Comparison of ENCODE assay signal across 17 cellular contexts in the genomic region with DNA sequence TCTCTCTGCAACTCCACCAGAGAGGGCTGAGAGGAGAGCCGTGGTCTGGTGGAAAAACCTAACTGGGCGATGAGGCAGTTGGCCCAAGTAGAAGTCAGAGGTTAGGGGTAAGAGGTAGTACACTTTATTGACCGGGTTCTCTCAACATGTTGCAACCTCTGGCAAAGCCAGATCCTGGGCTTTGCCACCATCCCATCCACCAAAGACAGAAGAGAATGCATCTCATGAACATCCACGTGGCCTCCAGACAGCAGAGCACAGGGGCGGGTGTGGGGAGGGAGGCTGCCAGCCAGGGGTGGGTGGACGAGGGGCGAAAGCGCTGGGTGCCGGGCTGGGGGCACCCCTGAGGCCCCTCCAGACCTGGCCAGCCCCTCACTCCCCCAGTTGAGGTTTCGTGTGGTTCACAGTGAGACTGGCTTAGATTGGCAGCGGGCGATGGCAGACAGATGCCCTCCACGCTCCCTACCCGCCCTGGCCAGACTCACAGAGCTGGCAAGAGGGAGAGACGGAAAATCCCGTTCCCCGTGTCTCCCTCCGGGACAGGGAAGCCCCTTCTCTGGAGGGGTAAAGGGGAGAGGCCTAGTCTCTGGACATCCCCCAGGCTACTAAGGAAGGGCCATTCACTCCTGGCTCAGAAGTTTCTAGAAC. TPM values are rescaled to one million over a fixed set of nuclear protein-coding genes. Genes with fewer than 3 reads are reported as not detected.
DNase-seq lines count a peak whose midpoint lies in the region; ATAC-seq, FAIRE-seq and TF ChIP-seq lines count a peak whose summit lies in the region.
"Had no signal": no experiment of that assay in that cellular context is flagged by ENCODE, and none has a peak within 500 bp of the region (broad histone marks: within the 10 kb centered on the region; RNA-seq: fewer than 3 reads in every experiment).

No MANE protein-coding gene starts in this region.

- H3K27ac ChIP-seq in Panc1 (ENCODE audit: low read length): 0 out of 2 replicates have a peak overlapping the region, but pooled peaks have one; percentile 20
- H3K27ac ChIP-seq in kidney (ENCODE audit: low read depth in 2 of 2, low read length in 2 of 2): no peak overlapping the region
- no peak overlapping the region for H3K27ac ChIP-seq in osteoblast (ENCODE audit: low read depth, low read length)
- H3K27ac ChIP-seq: SJSA1 had no signal

- peaks cover 5% of the 10 kb centered on the region for H3K36me3 Mint-ChIP-seq in effector memory CD8-positive, alpha-beta T cell (ENCODE audit: insufficient read depth)

- no peak overlapping the region for H3K4me3 Mint-ChIP-seq in effector memory CD8-positive, alpha-beta T cell

- CTCF ChIA-PET in Panc1 (lab: Charles Lee): no interaction called here

- TF ChIP-seq CTCF in Panc1 (IDR thresholded peaks at IDR 0.05) (no peak), kidney (IDR thresholded peaks at IDR 0.05; ENCODE audit: borderline replicate concordance, extremely low read depth, insufficient read depth) (no peak), osteoblast (IDR thresholded peaks at IDR 0.05; ENCODE audit: extremely low read depth, low read depth, low read length) (no peak)

- H4K20me1 ChIP-seq in osteoblast (ENCODE audit: insufficient read depth, low read length): no peaks in the 10 kb centered on the region

- no peak overlapping the region for H3K4me2 ChIP-seq in osteoblast (ENCODE audit: insufficient read depth, low read length)

- no peak overlapping the region for H2AFZ ChIP-seq in osteoblast (ENCODE audit: low read length)

- DNase-seq in D341Med (ENCODE audit: low spot score) (peak; percentile 32), Panc1 (ENCODE audit: low read depth, low spot score) (no peak), kidney (peak; percentile 75), osteoblast (ENCODE audit: insufficient read length, low spot score, missing footprints) (peak; percentile 34)
- no peak for DNase-seq in effector memory CD8-positive, alpha-beta T cell
- DNase-seq: Caco-2, DMS153, GDM1, NCI-H1417 treated with DMSO at 0.1 percent for 48 hours, NCI-H187 treated with DMSO at 0.1 percent for 48 hours, NCI-H2227 treated with DMSO at 0.1 percent for 48 hours, NCI-H510A treated with DMSO at 0.1 percent for 48 hours, NCI-H774, PC-3 had no signal

- no peaks in the 10 kb centered on the region for H3K27me3 Mint-ChIP-seq in effector memory CD8-positive, alpha-beta T cell

- no peaks in the 10 kb centered on the region for H3K79me2 ChIP-seq in osteoblast (ENCODE audit: insufficient read depth, low read length)

- no peak overlapping the region for H3K9ac ChIP-seq in kidney (ENCODE audit: low read length in 2 of 2)

- no peak for FAIRE-seq in kidney (lab: Jason Lieb, UNC)

- no peak overlapping the region for H3K4me3 ChIP-seq in Panc1 (ENCODE audit: low read depth in 2 of 2, low read length in 2 of 2)
- H3K4me3 ChIP-seq in kidney (ENCODE audit: low read length in 2 of 2): no peak overlapping the region
- H3K4me3 ChIP-seq in osteoblast (ENCODE audit: insufficient read depth, low read length): no peak overlapping the region
- H3K4me3 ChIP-seq: SJSA1 had no signal

- peaks cover 0 to 1% of the 10 kb centered on the region in 2 donors for H3K4me1 Mint-ChIP-seq in effector memory CD8-positive, alpha-beta T cell (ENCODE audit: low read depth in 2 of 2)

- H3K36me3 ChIP-seq in Panc1 (ENCODE audit: control insufficient read depth, insufficient read depth, low read length): no peaks in the 10 kb centered on the region
- H3K36me3 ChIP-seq in kidney (ENCODE audit: control insufficient read depth in 1 of 2, insufficient read depth in 2 of 2, low read length in 2 of 2): no peaks in the 10 kb centered on the region
- peaks cover 8% of the 10 kb centered on the region for H3K36me3 ChIP-seq in osteoblast (ENCODE audit: insufficient read depth, low read length)
- H3K36me3 ChIP-seq: SJSA1 had no signal

- H3K4me1 ChIP-seq in Panc1 (ENCODE audit: control insufficient read depth, insufficient read depth, low read length) (no peaks in the 10 kb centered on the region), kidney (ENCODE audit: control insufficient read depth in 1 of 2, insufficient read depth in 1 of 2, low read depth in 1 of 2, low read length in 2 of 2) (no peaks in the 10 kb centered on the region), osteoblast (ENCODE audit: insufficient read depth, low read length) (no peaks in the 10 kb centered on the region)
- H3K4me1 ChIP-seq: Caco-2, SJSA1 had no signal

- BruUV-seq in Panc1 (replicated peaks; lab: Mats Ljungman, UMichigan): no TSS peak

- H3K9me3 ChIP-seq in Panc1 (ENCODE audit: control insufficient read depth, insufficient read depth, low read depth, low read length): no peaks in the 10 kb centered on the region
- no peaks in the 10 kb centered on the region for H3K9me3 ChIP-seq in kidney (ENCODE audit: control insufficient read depth in 1 of 2, low read length in 2 of 2)
- H3K9me3 ChIP-seq in osteoblast (ENCODE audit: low read depth, low read length): no peaks in the 10 kb centered on the region
- H3K9me3 ChIP-seq: Caco-2, SJSA1 had no signal

- in situ Hi-C loops in Panc1 (cut with HindIII; ENCODE audit: low pct_unique_long_range_greater_than_20kb, low sequenced_read_pairs): no loop called here

- H3K27me3 ChIP-seq in Panc1 (ENCODE audit: control insufficient read depth, insufficient read depth, low read length) (no peaks in the 10 kb centered on the region), osteoblast (ENCODE audit: insufficient read depth, low read length) (no peaks in the 10 kb centered on the region)
- H3K27me3 ChIP-seq: SJSA1 had no signal

- intact Hi-C loops in Panc1 (cut with micrococcal nuclease; ENCODE audit: unreplicated experiment) (no loop called here), kidney (cut with DNase I) (no loop called here)

- ATAC-seq in Panc1: no peak
- ATAC-seq in effector memory CD8-positive, alpha-beta T cell (replicated peaks): no peak
- ATAC-seq in HG03139 (IDR thresholded peaks at IDR 0.05; ENCODE audit: unreplicated experiment): no peak
- no peak for ATAC-seq in GM18867 (IDR thresholded peaks at IDR 0.05; ENCODE audit: unreplicated experiment)
- ATAC-seq: PC-3 had no signal

- peak overlapping the region in 1 of 2 donors; percentile 51 for H3K27ac Mint-ChIP-seq in effector memory CD8-positive, alpha-beta T cell

- H3K9me3 Mint-ChIP-seq in effector memory CD8-positive, alpha-beta T cell: no peaks in the 10 kb centered on the region

- POLR2A ChIA-PET in Panc1 (lab: Charles Lee): no interaction called here

RNA-seq across cellular contexts. Expression of a gene that starts 33.1 kb away (rescaled TPM):
- 76.7 TPM for total RNA-seq in Panc1 (2021; ENCODE audit: unreplicated experiment)
- 70.8 TPM for polyA plus RNA-seq in Panc1 (2012; ENCODE audit: insufficient read length)
- 47.8 TPM for total RNA-seq in kidney
- 21.4 TPM for polyA plus RNA-seq in kidney (ENCODE audit: insufficient read depth, low read depth, low replicate concordance)
- total RNA-seq in osteoblast: 19.2 and 20.6 TPM in 2 replicates

RNA-seq across cellular contexts. Expression of a gene that starts 37.2 kb away (rescaled TPM):
- total RNA-seq in Panc1 (2021; ENCODE audit: unreplicated experiment) (32.7 TPM), kidney (7.6 TPM), osteoblast (11.9 and 13.0 TPM in 2 replicates)
- 31.5 TPM for polyA plus RNA-seq in Panc1 (2012; ENCODE audit: insufficient read length)
- polyA plus RNA-seq in kidney (ENCODE audit: insufficient read depth, low read depth, low replicate concordance): 4.6 TPM

RNA-seq across cellular contexts. Expression of a gene that starts 46.0 kb away (rescaled TPM):
- total RNA-seq in Panc1 (2021; ENCODE audit: unreplicated experiment) (32.0 TPM), kidney (22.9 TPM), osteoblast (6.5 and 8.3 TPM in 2 replicates)
- 37.7 TPM for polyA plus RNA-seq in Panc1 (2012; ENCODE audit: insufficient read length)
- polyA plus RNA-seq in kidney (ENCODE audit: insufficient read depth, low read depth, low replicate concordance): 27.5 TPM

RNA-seq across cellular contexts. Expression of a gene that starts 51.5 kb away (rescaled TPM):
- 184 TPM for total RNA-seq in Panc1 (2021; ENCODE audit: unreplicated experiment)
- polyA plus RNA-seq in Panc1 (2012; ENCODE audit: insufficient read length): 324 TPM
- total RNA-seq in kidney: 168 TPM
- 362 TPM for polyA plus RNA-seq in kidney (ENCODE audit: insufficient read depth, low read depth, low replicate concordance)
- total RNA-seq in osteoblast: 117 and 118 TPM in 2 replicates

Comparison
In these comparisons a context has a peak if more than half of its experiments do, and no peak if none do; other contexts are left out.
1. DNase-seq: peak in D341Med (single experiment), kidney (single experiment) and osteoblast (single experiment); none in Panc1 (single experiment) and effector memory CD8-positive, alpha-beta T cell (0 of 3).